Comparison of ENCODE assay signal across 13 cellular contexts in genomic region chr5:81718300-81718699, GRCh38. TPM values are rescaled to one million over a fixed set of nuclear protein-coding genes. Genes with fewer than 3 reads are reported as not detected.
DNase-seq lines count a peak whose midpoint lies in the region; ATAC-seq lines count a peak whose summit lies in the region.
"Had no signal": no experiment of that assay in that cellular context is flagged by ENCODE, and none has a peak within 500 bp of the region (broad histone marks: within the 10 kb centered on the region; RNA-seq: fewer than 3 reads in every experiment).

No MANE protein-coding gene starts in this region.

- peaks cover 65% of the 10 kb centered on the region for H3K4me1 Mint-ChIP-seq in stimulated activated naive CD8-positive, alpha-beta T cell treated with anti-CD3 and anti-CD28 coated beads, Interleukin-15, Interleukin-2, amounts not matched to agents 100 ng/mL and 50 ng/mL, for 24 hours (ENCODE audit: low read depth)
- peaks cover 45% of the 10 kb centered on the region for H3K4me1 Mint-ChIP-seq in activated T-helper 2 cell treated with anti-CD3 and anti-CD28 coated beads, Interferon-gamma antibody, Interleukin-2, Interleukin-4, amounts not matched to agents 10 μg/mL and 5 μg/mL and 100 μg/mL, durations not matched to agents 14 hours and 24 hours and 36 hours (ENCODE audit: low read depth)

- H3K4me3 Mint-ChIP-seq in stimulated activated naive CD8-positive, alpha-beta T cell treated with anti-CD3 and anti-CD28 coated beads, Interleukin-15, Interleukin-2, amounts not matched to agents 100 ng/mL and 50 ng/mL, for 24 hours = peak overlapping the region; percentile 33
- no peak overlapping the region for H3K4me3 Mint-ChIP-seq in activated T-helper 2 cell treated with anti-CD3 and anti-CD28 coated beads, Interferon-gamma antibody, Interleukin-2, Interleukin-4, amounts not matched to agents 10 μg/mL and 5 μg/mL and 100 μg/mL, durations not matched to agents 14 hours and 24 hours and 36 hours (ENCODE audit: low read depth)

- DNase-seq in stimulated activated naive CD8-positive, alpha-beta T cell treated with anti-CD3 and anti-CD28 coated beads, Interleukin-15, Interleukin-2, amounts not matched to agents 100 U/mL and 50 U/mL, for 24 hours = no peak
- DNase-seq in activated T-helper 2 cell treated with anti-CD3 and anti-CD28 coated beads, Interferon-gamma antibody, Interleukin-2, Interleukin-4, amounts not matched to agents 10 μg/mL and 5 μg/mL and 100 μg/mL, durations not matched to agents 14 hours and 24 hours and 36 hours (ENCODE audit: low spot score) = no peak
- DNase-seq in lung microvascular endothelial cell (ENCODE audit: low read depth in 2 of 2) = peak; percentile 27 to 55
- DNase-seq in stimulated activated naive CD4-positive, alpha-beta T cell treated with Interleukin-2 at 50 U/mL for 16 hours (lab: John Stamatoyannopoulos, UW) = no peak
- no peak for DNase-seq in germinal center (ENCODE audit: low spot score)
- DNase-seq in NCI-H82 treated with DMSO at 0.1 percent for 48 hours (lab: John Stamatoyannopoulos, UW; ENCODE audit: unreplicated experiment) = no peak
- DNase-seq: activated naive CD4-positive, alpha-beta T cell treated with Interleukin-2 at 50 U/mL for 16 hours; AML-193; DMS79 treated with DMSO at 0.1 percent for 48 hours; GOT3 had no signal

- no peaks in the 10 kb centered on the region for H3K27me3 Mint-ChIP-seq in stimulated activated naive CD8-positive, alpha-beta T cell treated with anti-CD3 and anti-CD28 coated beads, Interleukin-15, Interleukin-2, amounts not matched to agents 100 ng/mL and 50 ng/mL, for 24 hours
- H3K27me3 Mint-ChIP-seq in activated T-helper 2 cell treated with anti-CD3 and anti-CD28 coated beads, Interferon-gamma antibody, Interleukin-2, Interleukin-4, amounts not matched to agents 10 μg/mL and 5 μg/mL and 100 μg/mL, durations not matched to agents 14 hours and 24 hours and 36 hours (ENCODE audit: low read depth) = no peaks in the 10 kb centered on the region

- H3K9me3 Mint-ChIP-seq in stimulated activated naive CD8-positive, alpha-beta T cell treated with anti-CD3 and anti-CD28 coated beads, Interleukin-15, Interleukin-2, amounts not matched to agents 100 ng/mL and 50 ng/mL, for 24 hours = no peaks in the 10 kb centered on the region
- no peaks in the 10 kb centered on the region for H3K9me3 Mint-ChIP-seq in activated T-helper 2 cell treated with anti-CD3 and anti-CD28 coated beads, Interferon-gamma antibody, Interleukin-2, Interleukin-4, amounts not matched to agents 10 μg/mL and 5 μg/mL and 100 μg/mL, durations not matched to agents 14 hours and 24 hours and 36 hours

- ATAC-seq in stimulated activated naive CD8-positive, alpha-beta T cell treated with anti-CD3 and anti-CD28 coated beads, Interleukin-15, Interleukin-2, amounts not matched to agents 100 U/mL and 50 U/mL, for 24 hours = no peak
- ATAC-seq in HG03432 (IDR thresholded peaks at IDR 0.05; ENCODE audit: unreplicated experiment) = no peak
- ATAC-seq: esophagus mucosa had no signal

- H3K36me3 Mint-ChIP-seq in stimulated activated naive CD8-positive, alpha-beta T cell treated with anti-CD3 and anti-CD28 coated beads, Interleukin-15, Interleukin-2, amounts not matched to agents 100 ng/mL and 50 ng/mL, for 24 hours (ENCODE audit: low read depth) = peaks cover 7% of the 10 kb centered on the region
- peaks cover 12% of the 10 kb centered on the region for H3K36me3 Mint-ChIP-seq in activated T-helper 2 cell treated with anti-CD3 and anti-CD28 coated beads, Interferon-gamma antibody, Interleukin-2, Interleukin-4, amounts not matched to agents 10 μg/mL and 5 μg/mL and 100 μg/mL, durations not matched to agents 14 hours and 24 hours and 36 hours (ENCODE audit: low read depth)

- H3K27ac Mint-ChIP-seq in stimulated activated naive CD8-positive, alpha-beta T cell treated with anti-CD3 and anti-CD28 coated beads, Interleukin-15, Interleukin-2, amounts not matched to agents 100 ng/mL and 50 ng/mL, for 24 hours = no peak overlapping the region
- peak overlapping the region; percentile 10 for H3K27ac Mint-ChIP-seq in activated T-helper 2 cell treated with anti-CD3 and anti-CD28 coated beads, Interferon-gamma antibody, Interleukin-2, Interleukin-4, amounts not matched to agents 10 μg/mL and 5 μg/mL and 100 μg/mL, durations not matched to agents 14 hours and 24 hours and 36 hours

- intact Hi-C loops in activated T-helper 2 cell treated with anti-CD3 and anti-CD28 coated beads, Interferon-gamma antibody, Interleukin-2, Interleukin-4, amounts not matched to agents 10 μg/mL and 5 μg/mL and 100 μg/mL, durations not matched to agents 14 hours and 24 hours and 36 hours (cut with micrococcal nuclease) = no loop called here

RNA-seq across cellular contexts. Expression of gene SSBP2, which starts 32.6 kb away (rescaled TPM):
- 24.3 and 29.5 TPM in 2 replicates for total RNA-seq in activated T-helper 2 cell treated with anti-CD3 and anti-CD28 coated beads, Interferon-gamma antibody, Interleukin-2, Interleukin-4, amounts not matched to agents 10 μg/mL and 5 μg/mL and 100 μg/mL, durations not matched to agents 14 hours and 24 hours and 36 hours
- 5.7 and 11.9 TPM in 2 replicates for total RNA-seq in lung microvascular endothelial cell

Comparison
In these comparisons a context has a peak if more than half of its experiments do, and no peak if none do; other contexts are left out.
1. DNase-seq: peak in lung microvascular endothelial cell (2 of 2); none in stimulated activated naive CD8-positive, alpha-beta T cell treated with anti-CD3 and anti-CD28 coated beads, Interleukin-15, Interleukin-2, amounts not matched to agents 100 U/mL and 50 U/mL, for 24 hours (single experiment), activated T-helper 2 cell treated with anti-CD3 and anti-CD28 coated beads, Interferon-gamma antibody, Interleukin-2, Interleukin-4, amounts not matched to agents 10 μg/mL and 5 μg/mL and 100 μg/mL, durations not matched to agents 14 hours and 24 hours and 36 hours (single experiment), stimulated activated naive CD4-positive, alpha-beta T cell treated with Interleukin-2 at 50 U/mL for 16 hours (single experiment), germinal center (single experiment) and NCI-H82 treated with DMSO at 0.1 percent for 48 hours (single experiment).